In the genomic region with DNA sequence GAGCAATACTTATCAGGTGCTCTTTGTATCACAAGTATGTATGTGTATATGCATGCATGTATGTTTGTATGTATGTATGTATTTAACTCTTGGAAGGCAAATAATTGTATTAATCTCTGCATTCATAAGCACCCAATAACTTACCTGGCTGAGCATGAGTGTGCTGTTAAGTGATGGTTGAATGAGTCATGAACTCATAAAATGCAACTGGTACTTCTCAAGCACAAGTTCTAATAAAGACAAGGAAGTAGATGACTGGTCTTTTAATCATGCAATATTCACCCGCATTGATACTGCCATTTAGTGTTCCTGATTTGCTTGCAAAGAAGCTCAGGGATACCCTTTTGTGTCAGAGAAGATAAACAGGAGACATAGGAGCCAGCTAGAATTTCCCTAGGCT, we compare ENCODE assay signal across 20 cellular contexts.
"Had no signal": no experiment of that assay in that cellular context is flagged by ENCODE, and none has a peak within 500 bp of the region (broad histone marks: within the 10 kb centered on the region; RNA-seq: fewer than 3 reads in every experiment).

No MANE protein-coding gene starts in this region.

- H3K27ac ChIP-seq: dorsolateral prefrontal cortex, esophagus muscularis mucosa, neural progenitor cell, ovary, stomach, thoracic aorta had no signal

- H3K27me3 ChIP-seq: esophagus muscularis mucosa, neural progenitor cell, ovary, stomach had no signal

- H3K4me3 ChIP-seq: dorsolateral prefrontal cortex, esophagus muscularis mucosa, mucosa of descending colon, neural progenitor cell, ovary, stomach, thoracic aorta had no signal

- H3K36me3 Mint-ChIP-seq: immature natural killer cell, natural killer cell, neural progenitor cell had no signal

- H3K9me3 ChIP-seq: esophagus muscularis mucosa, mucosa of descending colon, ovary, stomach, thoracic aorta had no signal

- H3K4me3 Mint-ChIP-seq: immature natural killer cell, natural killer cell, neural progenitor cell had no signal

- H3K36me3 ChIP-seq: esophagus muscularis mucosa, neural progenitor cell, ovary, stomach, thoracic aorta had no signal

- ATAC-seq: left colon, mucosa of descending colon, natural killer cell, right cardiac atrium had no signal

- H3K4me1 ChIP-seq: esophagus muscularis mucosa, neural progenitor cell, stomach had no signal

- H3K9me3 Mint-ChIP-seq: immature natural killer cell, natural killer cell, neural progenitor cell had no signal

- H3K27ac Mint-ChIP-seq: immature natural killer cell, natural killer cell, neural progenitor cell had no signal

- H3K4me1 Mint-ChIP-seq: immature natural killer cell, natural killer cell, neural progenitor cell had no signal

- DNase-seq: cortex of kidney; dorsolateral prefrontal cortex; effector CD8-positive, alpha-beta T cell; immature natural killer cell; kidney; left colon; mucosa of descending colon; natural killer cell; nucleus accumbens; ovary; right cardiac atrium; small intestine; stimulated activated CD4-positive, alpha-beta T cell treated with anti-CD3 and anti-CD28 coated beads, Interleukin-12 subunit alpha, Interleukin-12 subunit beta, amount 100 ng/mL, for 4 hours; stimulated activated naive CD4-positive, alpha-beta T cell; stomach; substantia nigra; trophoblast cell had no signal
